In the genomic region with DNA sequence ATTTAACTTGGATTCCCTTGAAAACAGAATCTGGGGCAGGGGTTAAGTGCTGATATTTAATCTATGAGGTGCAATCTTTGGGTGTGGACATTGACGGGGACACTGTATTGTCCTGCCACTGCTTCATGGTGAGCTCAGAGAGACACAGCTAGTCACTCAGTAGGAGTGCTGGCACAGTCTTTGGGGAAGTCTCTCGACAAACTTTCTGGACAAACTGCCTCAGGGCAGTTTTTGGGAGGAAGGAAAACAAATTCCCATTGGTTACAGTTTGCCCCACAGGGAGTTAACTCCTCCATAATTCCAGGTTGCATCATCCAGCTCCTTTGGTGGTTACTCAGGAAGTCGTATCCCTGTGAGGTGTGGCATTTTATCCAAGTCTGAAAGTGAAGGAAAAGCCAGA, we compare ENCODE assay signal across 1 cellular context.
TF ChIP-seq lines count a peak whose summit lies in the region.

No MANE protein-coding gene starts in this region.

TF ChIP-seq in HCT116, 20 proteins besides CTCF, POLR2A, EP300 and RAD21 (continued from another document):
- TF ChIP-seq, protein P1, sequence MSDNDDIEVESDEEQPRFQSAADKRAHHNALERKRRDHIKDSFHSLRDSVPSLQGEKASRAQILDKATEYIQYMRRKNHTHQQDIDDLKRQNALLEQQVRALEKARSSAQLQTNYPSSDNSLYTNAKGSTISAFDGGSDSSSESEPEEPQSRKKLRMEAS (IDR thresholded peaks at IDR 0.05) = 0 out of 2 replicates have a peak, but pooled peaks have one; percentile 9
